In the genomic region with DNA sequence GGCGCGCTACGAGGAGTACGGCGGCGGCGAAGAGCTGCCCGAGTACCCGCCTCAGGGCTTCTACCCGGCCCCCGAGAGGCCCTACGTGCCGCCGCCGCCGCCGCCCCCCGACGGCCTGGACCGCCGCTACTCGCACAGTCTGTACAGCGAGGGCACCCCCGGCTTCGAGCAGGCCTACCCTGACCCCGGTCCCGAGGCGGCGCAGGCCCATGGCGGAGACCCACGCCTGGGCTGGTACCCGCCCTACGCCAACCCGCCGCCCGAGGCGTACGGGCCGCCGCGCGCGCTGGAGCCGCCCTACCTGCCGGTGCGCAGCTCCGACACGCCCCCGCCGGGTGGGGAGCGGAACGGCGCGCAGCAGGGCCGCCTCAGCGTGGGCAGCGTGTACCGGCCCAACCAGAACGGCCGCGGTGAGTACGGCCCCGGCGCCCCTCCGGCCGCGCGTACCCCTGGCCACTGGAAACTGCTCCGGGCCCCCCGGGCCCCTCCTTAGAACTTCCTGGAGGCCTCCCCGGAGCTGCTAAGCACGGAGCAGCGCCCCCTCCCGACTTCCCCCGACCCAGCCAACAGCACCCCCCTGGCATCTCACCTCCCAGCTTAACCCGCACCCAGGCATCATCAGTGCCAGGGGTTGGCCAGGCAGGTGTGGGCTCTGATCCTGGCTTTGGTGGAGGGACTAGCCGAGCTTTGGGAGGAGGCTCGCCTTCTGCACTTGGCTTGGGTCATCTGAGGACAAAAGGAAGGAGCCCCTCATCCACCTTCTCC, we compare ENCODE assay signal across 1 cellular context.
TF ChIP-seq lines count a peak whose summit lies in the region.

No MANE protein-coding gene starts in this region.

TF ChIP-seq in HEK293, 187 proteins besides CTCF, POLR2A, EP300 and RAD21 (continued from another document and continues in another):
- TF ChIP-seq, protein P1, sequence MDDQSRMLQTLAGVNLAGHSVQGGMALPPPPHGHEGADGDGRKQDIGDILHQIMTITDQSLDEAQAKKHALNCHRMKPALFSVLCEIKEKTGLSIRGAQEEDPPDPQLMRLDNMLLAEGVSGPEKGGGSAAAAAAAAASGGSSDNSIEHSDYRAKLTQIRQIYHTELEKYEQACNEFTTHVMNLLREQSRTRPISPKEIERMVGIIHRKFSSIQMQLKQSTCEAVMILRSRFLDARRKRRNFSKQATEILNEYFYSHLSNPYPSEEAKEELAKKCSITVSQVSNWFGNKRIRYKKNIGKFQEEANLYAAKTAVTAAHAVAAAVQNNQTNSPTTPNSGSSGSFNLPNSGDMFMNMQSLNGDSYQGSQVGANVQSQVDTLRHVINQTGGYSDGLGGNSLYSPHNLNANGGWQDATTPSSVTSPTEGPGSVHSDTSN (CRISPR knock-in tag; IDR thresholded peaks at IDR 0.05), result peak; percentile 65; the same call in 1 of the 2 replicates
- TF ChIP-seq ZNF596 (tag by site-specific recombination; IDR thresholded peaks at IDR 0.05) (0 out of 2 replicates have a peak, but pooled peaks have one; percentile 45), ZSCAN30 (tag by site-specific recombination; IDR thresholded peaks at IDR 0.05) (peak; percentile 51; the same call in 1 of the 2 replicates), ZNF792 (tag by site-specific recombination; IDR thresholded peaks at IDR 0.05) (no peak), ZNF302 (tag by site-specific recombination; IDR thresholded peaks at IDR 0.05; ENCODE audit: low read depth) (no peak), EGR2 (tag by site-specific recombination; IDR thresholded peaks at IDR 0.05; ENCODE audit: low read depth) (0 out of 2 replicates have a peak, but pooled peaks have one; percentile 27), ZBTB20 (tag by site-specific recombination; IDR thresholded peaks at IDR 0.05) (peak; percentile 23; the same call in 1 of the 2 replicates), SP2 (tag by site-specific recombination; IDR thresholded peaks at IDR 0.05) (peak; percentile 33), ZSCAN23 (tag by site-specific recombination; IDR thresholded peaks at IDR 0.05) (no peak), ZNF830 (tag by site-specific recombination; IDR thresholded peaks at IDR 0.05; ENCODE audit: low read depth) (no peak), ZNF121 (tag by site-specific recombination; IDR thresholded peaks at IDR 0.05) (peak; percentile 78), SP3 (tag by site-specific recombination; IDR thresholded peaks at IDR 0.05) (peak; percentile 42), ZNF600 (tag by site-specific recombination; IDR thresholded peaks at IDR 0.05) (0 out of 2 replicates have a peak, but pooled peaks have one; percentile 52), ZFP37 (tag by site-specific recombination; IDR thresholded peaks at IDR 0.05) (0 out of 2 replicates have a peak, but pooled peaks have one; percentile 20), KLF9 (tag by site-specific recombination; IDR thresholded peaks at IDR 0.05; ENCODE audit: low read depth) (peak; percentile 73), ZNF211 (tag by site-specific recombination; IDR thresholded peaks at IDR 0.05; ENCODE audit: low read depth) (no peak), ZNF654 (tag by site-specific recombination; IDR thresholded peaks at IDR 0.05; ENCODE audit: low read depth) (no peak), ZNF335 (tag by site-specific recombination; conservative IDR thresholded peaks at IDR 0.05) (peak; percentile 72), BCL11B (tag by site-specific recombination; IDR thresholded peaks at IDR 0.05; ENCODE audit: low read depth) (peak; percentile 17; the same call in 1 of the 2 replicates)
- TF ChIP-seq, protein P2, sequence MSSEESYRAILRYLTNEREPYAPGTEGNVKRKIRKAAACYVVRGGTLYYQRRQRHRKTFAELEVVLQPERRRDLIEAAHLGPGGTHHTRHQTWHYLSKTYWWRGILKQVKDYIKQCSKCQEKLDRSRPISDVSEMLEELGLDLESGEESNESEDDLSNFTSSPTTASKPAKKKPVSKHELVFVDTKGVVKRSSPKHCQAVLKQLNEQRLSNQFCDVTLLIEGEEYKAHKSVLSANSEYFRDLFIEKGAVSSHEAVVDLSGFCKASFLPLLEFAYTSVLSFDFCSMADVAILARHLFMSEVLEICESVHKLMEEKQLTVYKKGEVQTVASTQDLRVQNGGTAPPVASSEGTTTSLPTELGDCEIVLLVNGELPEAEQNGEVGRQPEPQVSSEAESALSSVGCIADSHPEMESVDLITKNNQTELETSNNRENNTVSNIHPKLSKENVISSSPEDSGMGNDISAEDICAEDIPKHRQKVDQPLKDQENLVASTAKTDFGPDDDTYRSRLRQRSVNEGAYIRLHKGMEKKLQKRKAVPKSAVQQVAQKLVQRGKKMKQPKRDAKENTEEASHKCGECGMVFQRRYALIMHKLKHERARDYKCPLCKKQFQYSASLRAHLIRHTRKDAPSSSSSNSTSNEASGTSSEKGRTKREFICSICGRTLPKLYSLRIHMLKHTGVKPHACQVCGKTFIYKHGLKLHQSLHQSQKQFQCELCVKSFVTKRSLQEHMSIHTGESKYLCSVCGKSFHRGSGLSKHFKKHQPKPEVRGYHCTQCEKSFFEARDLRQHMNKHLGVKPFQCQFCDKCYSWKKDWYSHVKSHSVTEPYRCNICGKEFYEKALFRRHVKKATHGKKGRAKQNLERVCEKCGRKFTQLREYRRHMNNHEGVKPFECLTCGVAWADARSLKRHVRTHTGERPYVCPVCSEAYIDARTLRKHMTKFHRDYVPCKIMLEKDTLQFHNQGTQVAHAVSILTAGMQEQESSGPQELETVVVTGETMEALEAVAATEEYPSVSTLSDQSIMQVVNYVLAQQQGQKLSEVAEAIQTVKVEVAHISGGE (tag by site-specific recombination; conservative IDR thresholded peaks at IDR 0.05; ENCODE audit: low read depth), result 0 out of 2 replicates have a peak, but pooled peaks have one; percentile 33
- TF ChIP-seq, protein P3, sequence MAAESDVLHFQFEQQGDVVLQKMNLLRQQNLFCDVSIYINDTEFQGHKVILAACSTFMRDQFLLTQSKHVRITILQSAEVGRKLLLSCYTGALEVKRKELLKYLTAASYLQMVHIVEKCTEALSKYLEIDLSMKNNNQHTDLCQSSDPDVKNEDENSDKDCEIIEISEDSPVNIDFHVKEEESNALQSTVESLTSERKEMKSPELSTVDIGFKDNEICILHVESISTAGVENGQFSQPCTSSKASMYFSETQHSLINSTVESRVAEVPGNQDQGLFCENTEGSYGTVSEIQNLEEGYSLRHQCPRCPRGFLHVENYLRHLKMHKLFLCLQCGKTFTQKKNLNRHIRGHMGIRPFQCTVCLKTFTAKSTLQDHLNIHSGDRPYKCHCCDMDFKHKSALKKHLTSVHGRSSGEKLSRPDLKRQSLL (tag by site-specific recombination; IDR thresholded peaks at IDR 0.05), result peak; percentile 76
- TF ChIP-seq, protein P4, sequence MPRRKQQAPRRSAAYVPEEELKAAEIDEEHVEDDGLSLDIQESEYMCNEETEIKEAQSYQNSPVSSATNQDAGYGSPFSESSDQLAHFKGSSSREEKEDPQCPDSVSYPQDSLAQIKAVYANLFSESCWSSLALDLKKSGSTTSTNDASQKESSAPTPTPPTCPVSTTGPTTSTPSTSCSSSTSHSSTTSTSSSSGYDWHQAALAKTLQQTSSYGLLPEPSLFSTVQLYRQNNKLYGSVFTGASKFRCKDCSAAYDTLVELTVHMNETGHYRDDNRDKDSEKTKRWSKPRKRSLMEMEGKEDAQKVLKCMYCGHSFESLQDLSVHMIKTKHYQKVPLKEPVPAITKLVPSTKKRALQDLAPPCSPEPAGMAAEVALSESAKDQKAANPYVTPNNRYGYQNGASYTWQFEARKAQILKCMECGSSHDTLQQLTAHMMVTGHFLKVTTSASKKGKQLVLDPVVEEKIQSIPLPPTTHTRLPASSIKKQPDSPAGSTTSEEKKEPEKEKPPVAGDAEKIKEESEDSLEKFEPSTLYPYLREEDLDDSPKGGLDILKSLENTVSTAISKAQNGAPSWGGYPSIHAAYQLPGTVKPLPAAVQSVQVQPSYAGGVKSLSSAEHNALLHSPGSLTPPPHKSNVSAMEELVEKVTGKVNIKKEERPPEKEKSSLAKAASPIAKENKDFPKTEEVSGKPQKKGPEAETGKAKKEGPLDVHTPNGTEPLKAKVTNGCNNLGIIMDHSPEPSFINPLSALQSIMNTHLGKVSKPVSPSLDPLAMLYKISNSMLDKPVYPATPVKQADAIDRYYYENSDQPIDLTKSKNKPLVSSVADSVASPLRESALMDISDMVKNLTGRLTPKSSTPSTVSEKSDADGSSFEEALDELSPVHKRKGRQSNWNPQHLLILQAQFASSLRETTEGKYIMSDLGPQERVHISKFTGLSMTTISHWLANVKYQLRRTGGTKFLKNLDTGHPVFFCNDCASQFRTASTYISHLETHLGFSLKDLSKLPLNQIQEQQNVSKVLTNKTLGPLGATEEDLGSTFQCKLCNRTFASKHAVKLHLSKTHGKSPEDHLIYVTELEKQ (tag by site-specific recombination; IDR thresholded peaks at IDR 0.05; ENCODE audit: borderline replicate concordance), result no peak
- TF ChIP-seq, protein P5, sequence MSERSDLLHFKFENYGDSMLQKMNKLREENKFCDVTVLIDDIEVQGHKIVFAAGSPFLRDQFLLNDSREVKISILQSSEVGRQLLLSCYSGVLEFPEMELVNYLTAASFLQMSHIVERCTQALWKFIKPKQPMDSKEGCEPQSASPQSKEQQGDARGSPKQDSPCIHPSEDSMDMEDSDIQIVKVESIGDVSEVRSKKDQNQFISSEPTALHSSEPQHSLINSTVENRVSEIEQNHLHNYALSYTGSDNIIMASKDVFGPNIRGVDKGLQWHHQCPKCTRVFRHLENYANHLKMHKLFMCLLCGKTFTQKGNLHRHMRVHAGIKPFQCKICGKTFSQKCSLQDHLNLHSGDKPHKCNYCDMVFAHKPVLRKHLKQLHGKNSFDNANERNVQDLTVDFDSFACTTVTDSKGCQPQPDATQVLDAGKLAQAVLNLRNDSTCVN (tag by site-specific recombination; optimal IDR thresholded peaks at IDR 0.05), result peak; percentile 75
- TF ChIP-seq, protein P6, sequence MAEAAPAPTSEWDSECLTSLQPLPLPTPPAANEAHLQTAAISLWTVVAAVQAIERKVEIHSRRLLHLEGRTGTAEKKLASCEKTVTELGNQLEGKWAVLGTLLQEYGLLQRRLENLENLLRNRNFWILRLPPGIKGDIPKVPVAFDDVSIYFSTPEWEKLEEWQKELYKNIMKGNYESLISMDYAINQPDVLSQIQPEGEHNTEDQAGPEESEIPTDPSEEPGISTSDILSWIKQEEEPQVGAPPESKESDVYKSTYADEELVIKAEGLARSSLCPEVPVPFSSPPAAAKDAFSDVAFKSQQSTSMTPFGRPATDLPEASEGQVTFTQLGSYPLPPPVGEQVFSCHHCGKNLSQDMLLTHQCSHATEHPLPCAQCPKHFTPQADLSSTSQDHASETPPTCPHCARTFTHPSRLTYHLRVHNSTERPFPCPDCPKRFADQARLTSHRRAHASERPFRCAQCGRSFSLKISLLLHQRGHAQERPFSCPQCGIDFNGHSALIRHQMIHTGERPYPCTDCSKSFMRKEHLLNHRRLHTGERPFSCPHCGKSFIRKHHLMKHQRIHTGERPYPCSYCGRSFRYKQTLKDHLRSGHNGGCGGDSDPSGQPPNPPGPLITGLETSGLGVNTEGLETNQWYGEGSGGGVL (tag by site-specific recombination; IDR thresholded peaks at IDR 0.05), result peak; percentile 82
- TF ChIP-seq, protein P7, sequence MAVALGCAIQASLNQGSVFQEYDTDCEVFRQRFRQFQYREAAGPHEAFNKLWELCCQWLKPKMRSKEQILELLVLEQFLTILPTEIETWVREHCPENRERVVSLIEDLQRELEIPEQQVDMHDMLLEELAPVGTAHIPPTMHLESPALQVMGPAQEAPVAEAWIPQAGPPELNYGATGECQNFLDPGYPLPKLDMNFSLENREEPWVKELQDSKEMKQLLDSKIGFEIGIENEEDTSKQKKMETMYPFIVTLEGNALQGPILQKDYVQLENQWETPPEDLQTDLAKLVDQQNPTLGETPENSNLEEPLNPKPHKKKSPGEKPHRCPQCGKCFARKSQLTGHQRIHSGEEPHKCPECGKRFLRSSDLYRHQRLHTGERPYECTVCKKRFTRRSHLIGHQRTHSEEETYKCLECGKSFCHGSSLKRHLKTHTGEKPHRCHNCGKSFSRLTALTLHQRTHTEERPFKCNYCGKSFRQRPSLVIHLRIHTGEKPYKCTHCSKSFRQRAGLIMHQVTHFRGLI (tag by site-specific recombination; IDR thresholded peaks at IDR 0.05), result peak; percentile 78
- TF ChIP-seq, protein P8, sequence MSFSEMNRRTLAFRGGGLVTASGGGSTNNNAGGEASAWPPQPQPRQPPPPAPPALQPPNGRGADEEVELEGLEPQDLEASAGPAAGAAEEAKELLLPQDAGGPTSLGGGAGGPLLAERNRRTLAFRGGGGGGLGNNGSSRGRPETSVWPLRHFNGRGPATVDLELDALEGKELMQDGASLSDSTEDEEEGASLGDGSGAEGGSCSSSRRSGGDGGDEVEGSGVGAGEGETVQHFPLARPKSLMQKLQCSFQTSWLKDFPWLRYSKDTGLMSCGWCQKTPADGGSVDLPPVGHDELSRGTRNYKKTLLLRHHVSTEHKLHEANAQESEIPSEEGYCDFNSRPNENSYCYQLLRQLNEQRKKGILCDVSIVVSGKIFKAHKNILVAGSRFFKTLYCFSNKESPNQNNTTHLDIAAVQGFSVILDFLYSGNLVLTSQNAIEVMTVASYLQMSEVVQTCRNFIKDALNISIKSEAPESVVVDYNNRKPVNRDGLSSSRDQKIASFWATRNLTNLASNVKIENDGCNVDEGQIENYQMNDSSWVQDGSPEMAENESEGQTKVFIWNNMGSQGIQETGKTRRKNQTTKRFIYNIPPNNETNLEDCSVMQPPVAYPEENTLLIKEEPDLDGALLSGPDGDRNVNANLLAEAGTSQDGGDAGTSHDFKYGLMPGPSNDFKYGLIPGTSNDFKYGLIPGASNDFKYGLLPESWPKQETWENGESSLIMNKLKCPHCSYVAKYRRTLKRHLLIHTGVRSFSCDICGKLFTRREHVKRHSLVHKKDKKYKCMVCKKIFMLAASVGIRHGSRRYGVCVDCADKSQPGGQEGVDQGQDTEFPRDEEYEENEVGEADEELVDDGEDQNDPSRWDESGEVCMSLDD (tag by site-specific recombination; IDR thresholded peaks at IDR 0.05), result peak; percentile 62
- TF ChIP-seq, protein P9, sequence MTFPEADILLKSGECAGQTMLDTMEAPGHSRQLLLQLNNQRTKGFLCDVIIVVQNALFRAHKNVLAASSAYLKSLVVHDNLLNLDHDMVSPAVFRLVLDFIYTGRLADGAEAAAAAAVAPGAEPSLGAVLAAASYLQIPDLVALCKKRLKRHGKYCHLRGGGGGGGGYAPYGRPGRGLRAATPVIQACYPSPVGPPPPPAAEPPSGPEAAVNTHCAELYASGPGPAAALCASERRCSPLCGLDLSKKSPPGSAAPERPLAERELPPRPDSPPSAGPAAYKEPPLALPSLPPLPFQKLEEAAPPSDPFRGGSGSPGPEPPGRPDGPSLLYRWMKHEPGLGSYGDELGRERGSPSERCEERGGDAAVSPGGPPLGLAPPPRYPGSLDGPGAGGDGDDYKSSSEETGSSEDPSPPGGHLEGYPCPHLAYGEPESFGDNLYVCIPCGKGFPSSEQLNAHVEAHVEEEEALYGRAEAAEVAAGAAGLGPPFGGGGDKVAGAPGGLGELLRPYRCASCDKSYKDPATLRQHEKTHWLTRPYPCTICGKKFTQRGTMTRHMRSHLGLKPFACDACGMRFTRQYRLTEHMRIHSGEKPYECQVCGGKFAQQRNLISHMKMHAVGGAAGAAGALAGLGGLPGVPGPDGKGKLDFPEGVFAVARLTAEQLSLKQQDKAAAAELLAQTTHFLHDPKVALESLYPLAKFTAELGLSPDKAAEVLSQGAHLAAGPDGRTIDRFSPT (tag by site-specific recombination; IDR thresholded peaks at IDR 0.05), result peak; percentile 96
- TF ChIP-seq, protein P10, sequence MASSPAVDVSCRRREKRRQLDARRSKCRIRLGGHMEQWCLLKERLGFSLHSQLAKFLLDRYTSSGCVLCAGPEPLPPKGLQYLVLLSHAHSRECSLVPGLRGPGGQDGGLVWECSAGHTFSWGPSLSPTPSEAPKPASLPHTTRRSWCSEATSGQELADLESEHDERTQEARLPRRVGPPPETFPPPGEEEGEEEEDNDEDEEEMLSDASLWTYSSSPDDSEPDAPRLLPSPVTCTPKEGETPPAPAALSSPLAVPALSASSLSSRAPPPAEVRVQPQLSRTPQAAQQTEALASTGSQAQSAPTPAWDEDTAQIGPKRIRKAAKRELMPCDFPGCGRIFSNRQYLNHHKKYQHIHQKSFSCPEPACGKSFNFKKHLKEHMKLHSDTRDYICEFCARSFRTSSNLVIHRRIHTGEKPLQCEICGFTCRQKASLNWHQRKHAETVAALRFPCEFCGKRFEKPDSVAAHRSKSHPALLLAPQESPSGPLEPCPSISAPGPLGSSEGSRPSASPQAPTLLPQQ (tag by site-specific recombination; IDR thresholded peaks at IDR 0.05), result 0 out of 2 replicates have a peak, but pooled peaks have one; percentile 46
